ENCODE assay signal across 2 cellular contexts in genomic region chr11:75159081-75159953, GRCh38.
TF ChIP-seq lines count a peak whose summit lies in the region.

No MANE protein-coding gene starts in this region.

TF ChIP-seq in HCT116, 20 proteins besides CTCF, POLR2A, EP300 and RAD21:
- no peak for TF ChIP-seq CEBPB (IDR thresholded peaks at IDR 0.05; ENCODE audit: low read depth)
- no peak for TF ChIP-seq REST (IDR thresholded peaks at IDR 0.05; ENCODE audit: low read depth)
- TF ChIP-seq JUND (IDR thresholded peaks at IDR 0.05), result no peak
- TF ChIP-seq EZH2 (IDR thresholded peaks at IDR 0.05), result no peak
- no peak for TF ChIP-seq SP1 (IDR thresholded peaks at IDR 0.05; ENCODE audit: low read depth)
- no peak for TF ChIP-seq CBX3 (IDR thresholded peaks at IDR 0.05; ENCODE audit: low read depth)
- TF ChIP-seq, protein P1, sequence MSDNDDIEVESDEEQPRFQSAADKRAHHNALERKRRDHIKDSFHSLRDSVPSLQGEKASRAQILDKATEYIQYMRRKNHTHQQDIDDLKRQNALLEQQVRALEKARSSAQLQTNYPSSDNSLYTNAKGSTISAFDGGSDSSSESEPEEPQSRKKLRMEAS (IDR thresholded peaks at IDR 0.05), result no peak
- no peak for TF ChIP-seq SIN3A (IDR thresholded peaks at IDR 0.05; ENCODE audit: low read depth)
- TF ChIP-seq POLR2AphosphoS5 (IDR thresholded peaks at IDR 0.05; ENCODE audit: low read depth, low read length), result no peak
- no peak for TF ChIP-seq ELF1 (IDR thresholded peaks at IDR 0.05; ENCODE audit: borderline replicate concordance, low read depth)
- no peak for TF ChIP-seq ZNF274 (IDR thresholded peaks at IDR 0.05; ENCODE audit: low read depth, low read length)
- TF ChIP-seq TCF7L2 (IDR thresholded peaks at IDR 0.05; ENCODE audit: borderline replicate concordance, extremely low read depth, insufficient read depth, insufficient read length), result no peak
- TF ChIP-seq, protein P2, sequence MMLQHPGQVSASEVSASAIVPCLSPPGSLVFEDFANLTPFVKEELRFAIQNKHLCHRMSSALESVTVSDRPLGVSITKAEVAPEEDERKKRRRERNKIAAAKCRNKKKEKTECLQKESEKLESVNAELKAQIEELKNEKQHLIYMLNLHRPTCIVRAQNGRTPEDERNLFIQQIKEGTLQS (IDR thresholded peaks at IDR 0.05), result no peak
- no peak for TF ChIP-seq FOSL1 (IDR thresholded peaks at IDR 0.05; ENCODE audit: low read depth)
- TF ChIP-seq ZFX (IDR thresholded peaks at IDR 0.05), result no peak

TF ChIP-seq in H1, 55 proteins besides CTCF, POLR2A, EP300 and RAD21:
- TF ChIP-seq HDAC2 (IDR thresholded peaks at IDR 0.05; ENCODE audit: borderline replicate concordance in 1 of 2, low read depth in 2 of 2, low read length in 2 of 2), result no peak
- no peak for TF ChIP-seq EGR1 (IDR thresholded peaks at IDR 0.05; ENCODE audit: borderline replicate concordance, low read depth, low read length)
- TF ChIP-seq CTBP2 (IDR thresholded peaks at IDR 0.05; ENCODE audit: borderline replicate concordance, insufficient read depth, insufficient read length, low read length), result no peak
- no peak for TF ChIP-seq RBBP5 (IDR thresholded peaks at IDR 0.05; ENCODE audit: borderline replicate concordance, low read depth, low read length)
- no peak for TF ChIP-seq POLR2AphosphoS5 (IDR thresholded peaks at IDR 0.05; ENCODE audit: low read depth, low read length)
